8 cellular contexts compared by ENCODE assay signal in the genomic region with DNA sequence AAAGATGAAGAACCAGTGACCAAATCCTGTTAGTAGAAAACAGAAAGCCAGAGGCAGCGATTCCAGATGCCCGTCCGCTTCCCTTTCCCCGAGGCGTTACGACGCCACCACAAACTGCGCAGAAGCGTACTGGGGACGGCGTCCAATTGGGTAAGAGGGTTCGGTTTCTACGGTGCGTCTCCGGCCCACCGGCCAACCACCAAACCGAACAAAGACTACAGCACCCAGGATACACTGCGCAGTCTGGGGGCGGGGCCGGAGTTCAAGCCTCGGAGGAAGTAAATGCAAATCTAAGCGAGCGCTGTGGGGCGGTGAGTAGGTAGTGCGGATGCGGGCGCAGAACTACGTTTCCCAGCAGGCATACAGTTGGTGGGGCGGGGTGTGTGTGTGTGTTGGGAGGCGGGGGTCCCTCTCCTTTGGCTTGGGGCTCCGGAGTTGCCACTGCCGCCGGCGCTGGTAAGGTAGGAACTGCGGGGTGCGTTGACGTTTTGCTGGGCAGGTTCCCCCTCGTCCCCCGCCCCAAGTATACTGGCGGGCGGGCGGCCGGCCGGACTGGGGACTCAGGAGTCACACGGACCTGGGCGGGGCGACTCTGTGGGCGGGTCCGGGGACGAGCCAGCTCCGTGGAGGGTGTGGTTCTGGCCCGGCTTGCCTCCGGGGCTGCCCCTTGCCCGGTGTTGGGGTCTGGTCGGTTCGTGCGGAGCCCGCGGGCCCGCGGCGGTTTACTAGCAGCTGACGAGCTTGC.
A peak's percentile ranks its signal among the peaks of the same experiment; 100 is the strongest.
DNase-seq lines count a peak whose midpoint lies in the region; ATAC-seq and TF ChIP-seq lines count a peak whose summit lies in the region.

A gene with protein sequence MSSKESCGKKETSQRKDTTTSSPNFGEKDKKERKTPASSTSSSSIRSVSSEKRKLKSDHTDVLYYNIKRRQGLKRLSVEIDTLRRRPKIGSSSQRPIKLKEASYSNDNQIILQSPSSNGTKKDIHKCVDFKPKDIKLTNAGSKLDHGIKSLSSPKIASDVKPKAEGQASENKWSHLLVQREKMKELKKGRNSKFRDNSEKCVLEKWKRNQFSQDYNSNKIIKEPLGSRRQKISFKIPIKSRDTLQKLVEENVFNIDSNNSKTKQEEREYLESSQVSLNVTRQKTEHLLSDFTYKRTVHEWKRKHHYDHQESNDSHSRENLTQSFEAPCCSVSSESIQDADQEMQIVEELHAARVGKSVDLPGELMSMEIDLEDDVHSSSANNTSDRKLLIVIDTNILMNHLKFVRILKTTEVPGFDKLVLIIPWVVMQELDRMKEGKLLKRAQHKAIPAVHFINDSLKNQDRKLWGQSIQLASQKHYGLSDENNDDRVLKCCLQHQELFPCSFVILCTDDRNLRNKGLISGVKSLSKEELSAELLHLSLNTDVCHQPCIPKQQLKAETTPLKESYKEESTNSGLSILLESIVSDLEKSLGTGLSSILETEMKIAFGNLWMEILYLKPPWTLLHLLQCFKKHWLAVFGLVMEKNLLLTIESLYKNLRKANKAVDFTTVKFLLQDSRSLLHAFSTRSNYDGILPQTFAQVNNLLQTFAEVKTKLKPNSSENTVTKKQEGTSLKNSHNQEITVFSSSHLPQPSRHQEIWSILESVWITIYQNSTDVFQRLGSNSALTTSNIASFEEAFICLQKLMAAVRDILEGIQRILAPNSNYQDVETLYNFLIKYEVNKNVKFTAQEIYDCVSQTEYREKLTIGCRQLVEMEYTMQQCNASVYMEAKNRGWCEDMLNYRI (plus strand): TSS at position 314 of the 745 bp plus-strand sequence. CDS start 3,675 bp downstream, outside the sequence.
A gene with protein sequence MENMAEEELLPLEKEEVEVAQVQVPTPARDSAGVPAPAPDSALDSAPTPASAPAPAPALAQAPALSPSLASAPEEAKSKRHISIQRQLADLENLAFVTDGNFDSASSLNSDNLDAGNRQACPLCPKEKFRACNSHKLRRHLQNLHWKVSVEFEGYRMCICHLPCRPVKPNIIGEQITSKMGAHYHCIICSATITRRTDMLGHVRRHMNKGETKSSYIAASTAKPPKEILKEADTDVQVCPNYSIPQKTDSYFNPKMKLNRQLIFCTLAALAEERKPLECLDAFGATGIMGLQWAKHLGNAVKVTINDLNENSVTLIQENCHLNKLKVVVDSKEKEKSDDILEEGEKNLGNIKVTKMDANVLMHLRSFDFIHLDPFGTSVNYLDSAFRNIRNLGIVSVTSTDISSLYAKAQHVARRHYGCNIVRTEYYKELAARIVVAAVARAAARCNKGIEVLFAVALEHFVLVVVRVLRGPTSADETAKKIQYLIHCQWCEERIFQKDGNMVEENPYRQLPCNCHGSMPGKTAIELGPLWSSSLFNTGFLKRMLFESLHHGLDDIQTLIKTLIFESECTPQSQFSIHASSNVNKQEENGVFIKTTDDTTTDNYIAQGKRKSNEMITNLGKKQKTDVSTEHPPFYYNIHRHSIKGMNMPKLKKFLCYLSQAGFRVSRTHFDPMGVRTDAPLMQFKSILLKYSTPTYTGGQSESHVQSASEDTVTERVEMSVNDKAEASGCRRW (minus strand): TSS at position 100 of the 745 bp plus-strand sequence. CDS start 241 bp downstream, outside the sequence.

- TF ChIP-seq CTCF in 22Rv1 (IDR thresholded peaks at IDR 0.05) = no peak

- DNase-seq in NCI-H2107 treated with DMSO at 0.1 percent for 48 hours (lab: John Stamatoyannopoulos, UW; ENCODE audit: unreplicated experiment) (peak; percentile 100), UCSD-AML1 (lab: John Stamatoyannopoulos, UW; ENCODE audit: unreplicated experiment) (peak; percentile 99), brain pericyte (ENCODE audit: low read depth, low spot score) (peak; percentile 98), skeletal muscle cell (ENCODE audit: low read depth) (peak; percentile 98)

- peak within 1 kb of the TSS; percentile 91 for H3K27ac ChIP-seq in 22Rv1

- ATAC-seq in GM18520 (IDR thresholded peaks at IDR 0.05; ENCODE audit: unreplicated experiment) (peak; percentile 91), HG03064 (IDR thresholded peaks at IDR 0.05; ENCODE audit: low read depth, unreplicated experiment) (peak; percentile 91)

- H3K4me3 ChIP-seq in iPS-11a (ENCODE audit: low read depth, low read length) (peak within 1 kb of the TSS; percentile 90), skeletal muscle cell (ENCODE audit: low read depth, low read length) (peak within 1 kb of the TSS; percentile 95)

Comparison
In these comparisons a context has a peak if more than half of its experiments do, and no peak if none do; other contexts are left out.
1. Peak in every context shown above with its lines: DNase-seq, ATAC-seq, H3K4me3 ChIP-seq and H3K27ac ChIP-seq.